ENCODE assay signal across 22 cellular contexts in the genomic region with DNA sequence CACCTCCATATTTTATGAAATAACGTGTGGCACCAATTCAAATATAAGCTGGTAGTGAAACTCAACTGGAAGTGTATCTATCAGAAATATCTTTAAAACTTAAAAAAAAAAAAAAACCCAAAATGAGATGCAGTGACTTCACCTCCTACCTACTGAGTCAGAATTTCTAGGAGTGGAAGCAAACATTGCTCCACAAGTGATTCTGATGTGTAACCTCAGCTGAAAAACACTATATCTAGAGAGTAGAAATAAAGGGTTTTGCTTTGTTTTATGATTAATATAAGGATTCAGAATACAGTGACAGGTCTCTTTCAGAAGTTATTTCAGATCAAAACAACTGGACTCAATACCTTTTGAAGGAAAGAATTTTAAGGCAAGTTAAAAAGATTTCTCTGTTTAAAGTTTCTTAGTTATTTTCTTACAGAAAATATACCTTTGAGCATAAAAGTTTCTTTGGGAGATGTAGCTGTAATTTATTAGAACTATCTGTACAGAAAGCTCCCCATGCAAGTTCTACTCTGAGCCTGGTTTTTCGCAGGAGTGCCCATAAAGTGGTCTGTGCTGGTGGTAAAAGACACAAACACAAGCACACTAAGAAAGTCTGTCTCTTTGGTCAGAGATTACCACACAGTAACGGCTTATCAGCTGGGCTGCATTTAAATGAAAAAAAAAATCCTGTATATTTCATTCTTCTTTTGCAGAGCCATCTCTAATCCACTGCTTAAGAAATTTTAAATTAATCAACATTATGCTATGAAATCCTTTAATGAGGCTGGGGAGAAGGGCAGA. TPM values are rescaled to one million over a fixed set of nuclear protein-coding genes. Genes with fewer than 3 reads are reported as not detected.
DNase-seq lines count a peak whose midpoint lies in the region; ATAC-seq and TF ChIP-seq lines count a peak whose summit lies in the region.
"Had no signal": no experiment of that assay in that cellular context is flagged by ENCODE, and none has a peak within 500 bp of the region (broad histone marks: within the 10 kb centered on the region; RNA-seq: fewer than 3 reads in every experiment).

No MANE protein-coding gene starts in this region.

- H3K27ac Mint-ChIP-seq in activated naive CD4-positive, alpha-beta T cell treated with anti-CD3 and anti-CD28 coated beads, Interleukin-2, amount 50 U/mL, for 24 hours, result peak overlapping the region; percentile 65
- peak overlapping the region; percentile 9 for H3K27ac Mint-ChIP-seq in T-helper 17 cell
- no peak overlapping the region for H3K27ac Mint-ChIP-seq in stimulated activated naive CD8-positive, alpha-beta T cell treated with anti-CD3 and anti-CD28 coated beads, Interleukin-15, amount 100 ng/mL, for 72 hours
- H3K27ac Mint-ChIP-seq: H9, neural progenitor cell had no signal

- ATAC-seq in T-helper 17 cell (no peak), GM18858 (IDR thresholded peaks at IDR 0.05; ENCODE audit: unreplicated experiment) (no peak)
- peak; percentile 61 for ATAC-seq in stimulated activated naive CD8-positive, alpha-beta T cell treated with anti-CD3 and anti-CD28 coated beads, Interleukin-15, amount 100 ng/mL, for 72 hours
- ATAC-seq: lower lobe of right lung had no signal

- H3K4me3 Mint-ChIP-seq in activated naive CD4-positive, alpha-beta T cell treated with anti-CD3 and anti-CD28 coated beads, Interleukin-2, amount 50 U/mL, for 24 hours, result no peak overlapping the region
- H3K4me3 Mint-ChIP-seq in T-helper 17 cell, result no peak overlapping the region
- H3K4me3 Mint-ChIP-seq in stimulated activated naive CD8-positive, alpha-beta T cell treated with anti-CD3 and anti-CD28 coated beads, Interleukin-15, amount 100 ng/mL, for 72 hours, result no peak overlapping the region
- H3K4me3 Mint-ChIP-seq: H9, neural progenitor cell had no signal

- no peak for DNase-seq in activated naive CD4-positive, alpha-beta T cell treated with Interleukin-2 at 50 U/mL for 16 hours
- DNase-seq in T-helper 17 cell (no peak), epithelial cell of esophagus (ENCODE audit: low read depth) (peak; percentile 40), NCI-H1694 treated with DMSO at 0.1 percent for 48 hours (lab: John Stamatoyannopoulos, UW) (no peak)
- no peak for DNase-seq in stimulated activated naive CD8-positive, alpha-beta T cell treated with anti-CD3 and anti-CD28 coated beads, Interleukin-15, amount 100 ng/mL, for 72 hours
- DNase-seq in activated CD4-positive, alpha-beta T cell treated with anti-CD3 and anti-CD28 coated beads, Interleukin-2, amount 50 U/mL, for 4 hours, result no peak
- DNase-seq: activated gamma-delta T cell; effector memory CD4-positive, alpha-beta T cell; GDM1; H9; kidney; lower lobe of right lung; MM.1S; NCI-H1436 treated with DMSO at 0.1 percent for 48 hours; T-helper 9 cell; uterus had no signal

- H3K9me3 Mint-ChIP-seq in activated naive CD4-positive, alpha-beta T cell treated with anti-CD3 and anti-CD28 coated beads, Interleukin-2, amount 50 U/mL, for 24 hours, result no peaks in the 10 kb centered on the region
- no peaks in the 10 kb centered on the region for H3K9me3 Mint-ChIP-seq in stimulated activated naive CD8-positive, alpha-beta T cell treated with anti-CD3 and anti-CD28 coated beads, Interleukin-15, amount 100 ng/mL, for 72 hours

- no peak for TF ChIP-seq CTCF in epithelial cell of esophagus (IDR thresholded peaks at IDR 0.05; ENCODE audit: insufficient read depth, low read depth, low read length, missing control alignments)

- H3K36me3 Mint-ChIP-seq in activated naive CD4-positive, alpha-beta T cell treated with anti-CD3 and anti-CD28 coated beads, Interleukin-2, amount 50 U/mL, for 24 hours, result peaks cover 10% of the 10 kb centered on the region
- peaks cover 2% of the 10 kb centered on the region for H3K36me3 Mint-ChIP-seq in T-helper 17 cell (ENCODE audit: low read depth)

- H3K4me3 ChIP-seq in epithelial cell of esophagus (ENCODE audit: low read length), result no peak overlapping the region
- H3K4me3 ChIP-seq: esophagus muscularis mucosa, lower lobe of right lung, neural progenitor cell, SK-N-MC, uterus had no signal

- no peaks in the 10 kb centered on the region for H3K27me3 Mint-ChIP-seq in activated naive CD4-positive, alpha-beta T cell treated with anti-CD3 and anti-CD28 coated beads, Interleukin-2, amount 50 U/mL, for 24 hours
- H3K27me3 Mint-ChIP-seq in T-helper 17 cell, result no peaks in the 10 kb centered on the region
- no peaks in the 10 kb centered on the region for H3K27me3 Mint-ChIP-seq in stimulated activated naive CD8-positive, alpha-beta T cell treated with anti-CD3 and anti-CD28 coated beads, Interleukin-15, amount 100 ng/mL, for 72 hours
- H3K27me3 Mint-ChIP-seq: progenitor cell of endocrine pancreas had no signal

- H3K4me1 Mint-ChIP-seq in activated naive CD4-positive, alpha-beta T cell treated with anti-CD3 and anti-CD28 coated beads, Interleukin-2, amount 50 U/mL, for 24 hours, result peaks cover 16% of the 10 kb centered on the region
- H3K4me1 Mint-ChIP-seq in T-helper 17 cell, result peaks cover 9% of the 10 kb centered on the region
- peaks cover 9% of the 10 kb centered on the region for H3K4me1 Mint-ChIP-seq in stimulated activated naive CD8-positive, alpha-beta T cell treated with anti-CD3 and anti-CD28 coated beads, Interleukin-15, amount 100 ng/mL, for 72 hours
- H3K4me1 Mint-ChIP-seq: H9, neural progenitor cell had no signal

- H3K9me3 ChIP-seq in T-helper 17 cell (ENCODE audit: control insufficient read depth, low read length, poor library complexity, severe bottlenecking), result no peaks in the 10 kb centered on the region
- H3K9me3 ChIP-seq: esophagus muscularis mucosa, lower lobe of right lung, uterus had no signal

RNA-seq across cellular contexts. Expression of gene PPIB, which starts 59.9 kb away (rescaled TPM):
- 100 to 1,000 TPM; 202 to 208 TPM for total RNA-seq in T-helper 17 cell

Comparison
In these comparisons a context has a peak if more than half of its experiments do, and no peak if none do; other contexts are left out.
1. H3K27ac Mint-ChIP-seq: peak in activated naive CD4-positive, alpha-beta T cell treated with anti-CD3 and anti-CD28 coated beads, Interleukin-2, amount 50 U/mL, for 24 hours (single experiment) and T-helper 17 cell (single experiment); none in stimulated activated naive CD8-positive, alpha-beta T cell treated with anti-CD3 and anti-CD28 coated beads, Interleukin-15, amount 100 ng/mL, for 72 hours (0 of 2).